In genomic region chr5:139669681-139670368, GRCh38 we compare ENCODE assay signal across 8 cellular contexts. TPM values are rescaled to one million over a fixed set of nuclear protein-coding genes. Genes with fewer than 3 reads are reported as not detected.
DNase-seq lines count a peak whose midpoint lies in the region; ATAC-seq and TF ChIP-seq lines count a peak whose summit lies in the region.

No MANE protein-coding gene starts in this region.

- intact Hi-C loops in CD14-positive monocyte (cut with micrococcal nuclease) = loop anchor here in 1 of 2 donors (5.0 kb wide), 1 partner anchor 33 kb away; no protein-coding TSS in a partner anchor

- H3K9me3 Mint-ChIP-seq in CD14-positive monocyte (peaks cover 0 to 2% (median 0%) of the 10 kb centered on the region in 7 donors), memory B cell (no peaks in the 10 kb centered on the region)

- no peaks in the 10 kb centered on the region for H3K9me3 ChIP-seq in upper lobe of left lung

- no peak for TF ChIP-seq POLR2A in upper lobe of left lung (IDR thresholded peaks at IDR 0.05)

- peaks cover 55 to 74% (median 65%) of the 10 kb centered on the region in 4 donors for H3K4me1 ChIP-seq in upper lobe of left lung

- H3K27ac ChIP-seq in upper lobe of left lung = peak overlapping the region; percentile 83 to 89 (median 87)

- TF ChIP-seq EP300 in upper lobe of left lung (IDR thresholded peaks at IDR 0.05) = no peak

- DNase-seq in CD14-positive monocyte (ENCODE audit: low spot score) (no peak), activated gamma-delta T cell treated with Interleukin-2 at 50 U/mL for 16 hours (peak; percentile 51), memory B cell (ENCODE audit: low spot score in 2 of 2) (peak; percentile 56 to 67), upper lobe of left lung (peak in 1 of 2 donors; percentile 83), NCI-H2171 (lab: John Stamatoyannopoulos, UW) (no peak)
- no peak for DNase-seq in effector CD8-positive, alpha-beta T cell (lab: John Stamatoyannopoulos, UW)

- H3K36me3 ChIP-seq in upper lobe of left lung = no peaks in the 10 kb centered on the region

- H3K36me3 Mint-ChIP-seq in CD14-positive monocyte (peaks cover 22 to 25% of the 10 kb centered on the region in 2 donors), memory B cell (peaks cover under 1% of the 10 kb centered on the region)

- H3K27me3 Mint-ChIP-seq in CD14-positive monocyte (ENCODE audit: low read depth in 3 of 3) = peaks cover 15 to 36% (median 24%) of the 10 kb centered on the region in 3 donors
- no peaks in the 10 kb centered on the region for H3K27me3 Mint-ChIP-seq in memory B cell

- H3K4me3 Mint-ChIP-seq in CD14-positive monocyte (peak overlapping the region; percentile 81 to 83), memory B cell (peak overlapping the region; percentile 77)

- TF ChIP-seq CTCF in CD14-positive monocyte (IDR thresholded peaks at IDR 0.05) (no peak), upper lobe of left lung (IDR thresholded peaks at IDR 0.05) (no peak)

- peak; percentile 28 for ATAC-seq in GM19328 (IDR thresholded peaks at IDR 0.05; ENCODE audit: unreplicated experiment)
- ATAC-seq in HG03520 (IDR thresholded peaks at IDR 0.05; ENCODE audit: unreplicated experiment) = peak; percentile 16
- peak; percentile 44 for ATAC-seq in memory B cell (ENCODE audit: low read depth)
- ATAC-seq in upper lobe of left lung (ENCODE audit: low FRiP score in 2 of 2) = no peak

- 46 to 75% methylated on average over 20 to 23 of the region's 23 CpGs for WGBS in upper lobe of left lung, 2 donors

- H3K4me3 ChIP-seq in upper lobe of left lung = peak overlapping the region in 3 of 4 donors; percentile 6 to 54 (median 52)

- H3K27ac Mint-ChIP-seq in CD14-positive monocyte (peak overlapping the region in 5 of 7 donors; percentile 54 to 75 (median 71)), memory B cell (peak overlapping the region; percentile 92)

- H3K27me3 ChIP-seq in upper lobe of left lung = no peaks in the 10 kb centered on the region

- H3K4me1 Mint-ChIP-seq in CD14-positive monocyte (peaks cover 63% of the 10 kb centered on the region), memory B cell (peaks cover 65% of the 10 kb centered on the region)

RNA-seq across cellular contexts. Expression of gene CXXC5, which starts 21.7 kb away (rescaled TPM):
- polyA plus RNA-seq in CD14-positive monocyte = 10 to 100 TPM; 33.7 to 37.2 TPM
- 10 to 100 TPM; 25.7 to 39.5 (median 33.0) TPM for total RNA-seq in upper lobe of left lung

Comparison
In these comparisons a context has a peak if more than half of its experiments do, and no peak if none do; other contexts are left out.
1. DNase-seq: peak in activated gamma-delta T cell treated with Interleukin-2 at 50 U/mL for 16 hours (single experiment) and memory B cell (2 of 2); none in CD14-positive monocyte (single experiment), effector CD8-positive, alpha-beta T cell (single experiment) and NCI-H2171 (single experiment).
2. ATAC-seq: peak in GM19328 (single experiment), HG03520 (single experiment) and memory B cell (single experiment); none in upper lobe of left lung (0 of 2).